8 cellular contexts compared by ENCODE assay signal in genomic region chr6:68572525-68572924, GRCh38.
DNase-seq lines count a peak whose midpoint lies in the region; ATAC-seq and TF ChIP-seq lines count a peak whose summit lies in the region.

No MANE protein-coding gene starts in this region.

- ATAC-seq in GM18502 (IDR thresholded peaks at IDR 0.05; ENCODE audit: poor library complexity, unreplicated experiment) = peak; percentile 94
- peak; percentile 95 for ATAC-seq in HG02852 (IDR thresholded peaks at IDR 0.05; ENCODE audit: unreplicated experiment)
- peak; percentile 69 for ATAC-seq in activated CD8-positive, alpha-beta T cell treated with anti-CD3 and anti-CD28 coated beads for 36 hours
- ATAC-seq in effector memory CD8-positive, alpha-beta T cell (replicated peaks) = no peak

- no peaks in the 10 kb centered on the region for H3K27me3 Mint-ChIP-seq in activated CD8-positive, alpha-beta T cell treated with anti-CD3 and anti-CD28 coated beads for 36 hours
- H3K27me3 Mint-ChIP-seq in effector memory CD8-positive, alpha-beta T cell = no peaks in the 10 kb centered on the region

- no peak overlapping the region for H2AFZ ChIP-seq in mesenchymal stem cell (ENCODE audit: low read depth, low read length)

- intact Hi-C loops in activated CD8-positive, alpha-beta T cell treated with anti-CD3 and anti-CD28 coated beads for 36 hours (cut with micrococcal nuclease) = no loop called here

- H3K36me3 ChIP-seq in mesenchymal stem cell (ENCODE audit: control insufficient read depth in 1 of 2, insufficient read depth in 2 of 2, low read depth in 1 of 2, low read length in 2 of 2) = no peaks in the 10 kb centered on the region

- peaks cover 9% of the 10 kb centered on the region for H3K9me3 Mint-ChIP-seq in activated CD8-positive, alpha-beta T cell treated with anti-CD3 and anti-CD28 coated beads for 36 hours
- H3K9me3 Mint-ChIP-seq in effector memory CD8-positive, alpha-beta T cell = peaks cover 8 to 13% of the 10 kb centered on the region in 2 donors

- no peak overlapping the region for H3K23ac ChIP-seq in mesenchymal stem cell (ENCODE audit: low read length in 2 of 2)

- peaks cover 0 to 5% of the 10 kb centered on the region in 2 experiments for H3K27me3 ChIP-seq in mesenchymal stem cell (ENCODE audit: control insufficient read depth in 1 of 2, insufficient read depth in 1 of 2, low read length in 2 of 2)

- H2BK12ac ChIP-seq in mesenchymal stem cell (ENCODE audit: low read length in 2 of 2) = no peak overlapping the region

- no peak overlapping the region for H2BK5ac ChIP-seq in mesenchymal stem cell (ENCODE audit: low read depth, low read length, poor library complexity, severe bottlenecking)

- H3K9me3 ChIP-seq in mesenchymal stem cell (ENCODE audit: control insufficient read depth, low read length) = no peaks in the 10 kb centered on the region

- H3K4me1 ChIP-seq in mesenchymal stem cell (ENCODE audit: control insufficient read depth, insufficient read depth, low read depth, low read length) = peaks cover 5% of the 10 kb centered on the region

- no peaks in the 10 kb centered on the region for H3K36me3 Mint-ChIP-seq in activated CD8-positive, alpha-beta T cell treated with anti-CD3 and anti-CD28 coated beads for 36 hours (ENCODE audit: low read depth)
- no peaks in the 10 kb centered on the region for H3K36me3 Mint-ChIP-seq in effector memory CD8-positive, alpha-beta T cell (ENCODE audit: insufficient read depth)

- H3K4me3 ChIP-seq in mesenchymal stem cell (ENCODE audit: insufficient read depth in 1 of 2, low read depth in 1 of 2, low read length in 2 of 2) = no peak overlapping the region

- 0% methylated on average over 1 of the region's 2 CpGs for WGBS in mesenchymal stem cell

- no peak overlapping the region for H3K4me3 Mint-ChIP-seq in activated CD8-positive, alpha-beta T cell treated with anti-CD3 and anti-CD28 coated beads for 36 hours
- no peak overlapping the region for H3K4me3 Mint-ChIP-seq in effector memory CD8-positive, alpha-beta T cell

- no peak overlapping the region for H4K8ac ChIP-seq in mesenchymal stem cell (ENCODE audit: low read length)

- H3K14ac ChIP-seq in mesenchymal stem cell (ENCODE audit: low read length in 2 of 2) = no peak overlapping the region

- no peak overlapping the region for H3K4me2 ChIP-seq in mesenchymal stem cell (ENCODE audit: low read length, poor library complexity, severe bottlenecking)

- H2AK5ac ChIP-seq in mesenchymal stem cell (ENCODE audit: low read length, severe bottlenecking) = no peak overlapping the region

- no peak overlapping the region for H3K27ac ChIP-seq in mesenchymal stem cell (ENCODE audit: low read length, poor library complexity, severe bottlenecking)

- no peak overlapping the region for H3K4ac ChIP-seq in mesenchymal stem cell (ENCODE audit: low read depth in 1 of 2, low read length in 2 of 2)

- H4K91ac ChIP-seq in mesenchymal stem cell (ENCODE audit: low read length) = no peak overlapping the region

- H3K18ac ChIP-seq in mesenchymal stem cell (ENCODE audit: low read depth in 1 of 2, low read length in 2 of 2) = no peak overlapping the region

- no peak overlapping the region for H2BK15ac ChIP-seq in mesenchymal stem cell (ENCODE audit: low read depth, poor library complexity, severe bottlenecking)

- H3K79me1 ChIP-seq in mesenchymal stem cell (replicated peaks; ENCODE audit: low read length, poor library complexity, severe bottlenecking) = no peaks in the 10 kb centered on the region

- DNase-seq in Ammon's horn (ENCODE audit: low spot score) (peak; percentile 40), NCI-H1105 treated with DMSO at 0.1 percent for 48 hours (lab: John Stamatoyannopoulos, UW) (peak; percentile 81), mesenchymal stem cell (peak; percentile 6), NCI-H2227 treated with DMSO at 0.1 percent for 48 hours (lab: John Stamatoyannopoulos, UW) (no peak)
- DNase-seq in activated CD8-positive, alpha-beta T cell treated with anti-CD3 and anti-CD28 coated beads for 36 hours = peak; percentile 26
- no peak for DNase-seq in effector memory CD8-positive, alpha-beta T cell

- CTCF ChIA-PET in activated CD8-positive, alpha-beta T cell treated with anti-CD3 and anti-CD28 coated beads for 36 hours (lab: Charles Lee) = interaction anchor here (1.1 to 2.2 kb wide), 3 partner anchors 9 to 63 kb away, joined by 3 to 6 read pairs (median 5); partner anchors contain the start of gene ADGRB3

- POLR2A ChIA-PET in activated CD8-positive, alpha-beta T cell treated with anti-CD3 and anti-CD28 coated beads for 36 hours (lab: Charles Lee) = no interaction called here

- no peak overlapping the region for H3K9ac ChIP-seq in mesenchymal stem cell (ENCODE audit: low read length)

- no peak overlapping the region for H2BK120ac ChIP-seq in mesenchymal stem cell (ENCODE audit: low read depth, low read length)

- H3K4me1 Mint-ChIP-seq in activated CD8-positive, alpha-beta T cell treated with anti-CD3 and anti-CD28 coated beads for 36 hours (ENCODE audit: low read depth) = no peaks in the 10 kb centered on the region
- H3K4me1 Mint-ChIP-seq in effector memory CD8-positive, alpha-beta T cell (ENCODE audit: low read depth in 2 of 2) = no peaks in the 10 kb centered on the region

- H3K27ac Mint-ChIP-seq in activated CD8-positive, alpha-beta T cell treated with anti-CD3 and anti-CD28 coated beads for 36 hours = no peak overlapping the region
- H3K27ac Mint-ChIP-seq in effector memory CD8-positive, alpha-beta T cell = no peak overlapping the region

- no peak for TF ChIP-seq CTCF in activated CD8-positive, alpha-beta T cell treated with anti-CD3 and anti-CD28 coated beads for 36 hours (IDR thresholded peaks at IDR 0.05)

Comparison
In these comparisons a context has a peak if more than half of its experiments do, and no peak if none do; other contexts are left out.
1. DNase-seq: peak in Ammon's horn (single experiment), NCI-H1105 treated with DMSO at 0.1 percent for 48 hours (single experiment), activated CD8-positive, alpha-beta T cell treated with anti-CD3 and anti-CD28 coated beads for 36 hours (single experiment) and mesenchymal stem cell (single experiment); none in effector memory CD8-positive, alpha-beta T cell (0 of 3) and NCI-H2227 treated with DMSO at 0.1 percent for 48 hours (single experiment).